1 cellular context compared by ENCODE assay signal in the genomic region with DNA sequence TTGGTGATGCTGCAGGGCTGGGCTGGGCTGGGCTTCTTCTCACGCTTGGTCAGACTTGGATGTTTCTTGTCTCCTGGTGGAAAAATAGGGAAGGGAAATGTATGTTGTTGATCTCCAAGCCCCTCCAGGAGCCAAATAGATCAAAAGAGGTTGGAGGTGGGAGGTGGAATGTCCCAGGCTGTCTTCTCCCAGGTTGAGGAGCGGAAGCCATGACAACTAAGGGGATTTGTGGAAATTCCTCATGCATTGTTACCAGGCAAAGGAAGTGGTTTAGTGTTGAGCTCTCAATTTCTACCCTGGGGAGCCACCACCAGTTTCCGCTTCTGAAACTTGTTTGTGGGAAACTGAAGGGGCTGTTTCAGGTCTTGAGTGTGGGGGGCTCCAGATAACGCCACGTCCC.
TF ChIP-seq lines count a peak whose summit lies in the region.

No MANE protein-coding gene starts in this region.

TF ChIP-seq in endothelial cell of umbilical vein, 7 proteins besides CTCF, POLR2A, EP300 and RAD21 (continued from another document):
- no peak for TF ChIP-seq MYC (IDR thresholded peaks at IDR 0.05; ENCODE audit: low read depth, low read length)
- no peak for TF ChIP-seq EZH2 (IDR thresholded peaks at IDR 0.05; ENCODE audit: borderline replicate concordance, low read depth, low read length, severe bottlenecking)
TF ChIP-seq in endothelial cell of umbilical vein: peak in this region for 0.
